Comparison of ENCODE assay signal across 9 cellular contexts in genomic region chr12:108734200-108734906, GRCh38. TPM values are rescaled to one million over a fixed set of nuclear protein-coding genes. Genes with fewer than 3 reads are reported as not detected.
DNase-seq lines count a peak whose midpoint lies in the region; ATAC-seq and TF ChIP-seq lines count a peak whose summit lies in the region.
"Had no signal": no experiment of that assay in that cellular context is flagged by ENCODE, and none has a peak within 500 bp of the region (broad histone marks: within the 10 kb centered on the region; RNA-seq: fewer than 3 reads in every experiment).

No MANE protein-coding gene starts in this region.

- peaks cover 0 to 5% of the 10 kb centered on the region in 2 donors for H3K9me3 ChIP-seq in neuronal stem cell (replicated peaks in 1 of 2; ENCODE audit: control insufficient read depth in 2 of 2, insufficient read depth in 1 of 2, low read depth in 1 of 2, low read length in 2 of 2)

- no peak overlapping the region for H2AK5ac ChIP-seq in neuronal stem cell (ENCODE audit: low read depth, low read length)

- no peak overlapping the region for H3K27ac ChIP-seq in neuronal stem cell (replicated peaks; ENCODE audit: low read length)

- H3K23ac ChIP-seq in neuronal stem cell (ENCODE audit: low read depth, low read length, poor library complexity), result no peak overlapping the region

- H2BK120ac ChIP-seq in neuronal stem cell (ENCODE audit: low read depth, low read length), result no peak overlapping the region

- H3K79me1 ChIP-seq in neuronal stem cell (ENCODE audit: low read depth, low read length), result peaks cover 2% of the 10 kb centered on the region

- ATAC-seq in GM19397 (IDR thresholded peaks at IDR 0.05; ENCODE audit: unreplicated experiment) (no peak), HG03432 (IDR thresholded peaks at IDR 0.05; ENCODE audit: unreplicated experiment) (no peak)

- no peak overlapping the region for H3K4me3 ChIP-seq in neuronal stem cell (ENCODE audit: low read length in 2 of 2)

- DNase-seq in activated CD4-positive, alpha-beta T cell treated with anti-CD3 and anti-CD28 coated beads for 48 hours, result peak; percentile 22
- DNase-seq in activated CD4-positive, alpha-beta T cell treated with anti-CD3 and anti-CD28 coated beads for 4 hours, result no peak
- DNase-seq in NOMO-1 (lab: John Stamatoyannopoulos, UW; ENCODE audit: unreplicated experiment in 2 of 2), result peak; percentile 86 to 94
- peak; percentile 83 for DNase-seq in dedifferentiated amniotic fluid mesenchymal stem cell (ENCODE audit: extremely low spot score)
- DNase-seq in neuronal stem cell (ENCODE audit: low spot score), result no peak
- no peak for DNase-seq in GM13976 (ENCODE audit: low spot score)
- DNase-seq: DND-41 had no signal

- no peaks in the 10 kb centered on the region for H3K27me3 ChIP-seq in neuronal stem cell (ENCODE audit: control insufficient read depth in 3 of 3, insufficient read depth in 3 of 3, low read depth in 1 of 3, low read length in 3 of 3)

- WGBS in neuronal stem cell (ENCODE audit: extremely low coverage in 2 of 2, insufficient read length in 2 of 2, insufficient replicate concordance in 1 of 2), 2 donors, result no CpG with 5 or more reads among the region's 9 CpGs

- H3K4me1 ChIP-seq in neuronal stem cell (ENCODE audit: control insufficient read depth in 2 of 2, insufficient read depth in 1 of 2, low read depth in 1 of 2, low read length in 2 of 2), result peaks cover 2 to 10% of the 10 kb centered on the region in 2 donors

- no peak overlapping the region for H2BK5ac ChIP-seq in neuronal stem cell (ENCODE audit: low read length)

- no peak overlapping the region for H2BK12ac ChIP-seq in neuronal stem cell (ENCODE audit: low read length)

- no peak overlapping the region for H4K8ac ChIP-seq in neuronal stem cell (ENCODE audit: low read depth, low read length)

- no peak overlapping the region for H3K9ac ChIP-seq in neuronal stem cell (ENCODE audit: low read depth, low read length, poor library complexity)

- no peak overlapping the region for H3K4me2 ChIP-seq in neuronal stem cell (ENCODE audit: insufficient read depth, low read length, poor library complexity, severe bottlenecking)

- H3K4ac ChIP-seq in neuronal stem cell (ENCODE audit: low read length), result no peak overlapping the region

- in situ Hi-C loops in GM13976 (cut with MboI; ENCODE audit: low sequenced_read_pairs, unreplicated experiment), result no loop called here

- H4K91ac ChIP-seq in neuronal stem cell (ENCODE audit: low read depth, low read length, poor library complexity), result no peak overlapping the region

- peak overlapping the region; percentile 73 for H2AFZ ChIP-seq in neuronal stem cell (ENCODE audit: low read length)

- H3K18ac ChIP-seq in neuronal stem cell (ENCODE audit: low read length), result no peak overlapping the region

- no peak overlapping the region for H3K14ac ChIP-seq in neuronal stem cell (ENCODE audit: low read length)

- no peaks in the 10 kb centered on the region for H3K36me3 ChIP-seq in neuronal stem cell (replicated peaks in 1 of 2; ENCODE audit: control insufficient read depth in 2 of 2, insufficient read depth in 2 of 2, low read length in 2 of 2)

- no peak for TF ChIP-seq CTCF in GM13976 (IDR thresholded peaks at IDR 0.05; ENCODE audit: borderline replicate concordance, control extremely low read depth, extremely low read depth, insufficient read depth, missing control alignments)

- no peak overlapping the region for H2BK15ac ChIP-seq in neuronal stem cell (ENCODE audit: low read length)

RNA-seq across cellular contexts. Expression of gene CORO1C, which starts 3.0 kb away (rescaled TPM):
- polyA plus RNA-seq in neuronal stem cell (2013, experiment 1 of 2), result 120 TPM
- 118 TPM for polyA plus RNA-seq in neuronal stem cell (2013, experiment 2 of 2)

Comparison
In these comparisons a context has a peak if more than half of its experiments do, and no peak if none do; other contexts are left out.
1. DNase-seq: peak in activated CD4-positive, alpha-beta T cell treated with anti-CD3 and anti-CD28 coated beads for 48 hours (single experiment), NOMO-1 (2 of 2) and dedifferentiated amniotic fluid mesenchymal stem cell (single experiment); none in activated CD4-positive, alpha-beta T cell treated with anti-CD3 and anti-CD28 coated beads for 4 hours (0 of 2), neuronal stem cell (single experiment) and GM13976 (single experiment).